In genomic region chr3:188468672-188469071, GRCh38 we compare ENCODE assay signal across 11 cellular contexts.
A peak's percentile ranks its signal among the peaks of the same experiment; 100 is the strongest.
DNase-seq lines count a peak whose midpoint lies in the region; ATAC-seq and TF ChIP-seq lines count a peak whose summit lies in the region.
"Had no signal": no experiment of that assay in that cellular context is flagged by ENCODE, and none has a peak within 500 bp of the region (broad histone marks: within the 10 kb centered on the region; RNA-seq: fewer than 3 reads in every experiment).

No MANE protein-coding gene starts in this region.

- H3K36me3 Mint-ChIP-seq in activated T-cell treated with anti-CD3 and anti-CD28 coated beads, Interleukin-2, amount 50 U/mL, for 24 hours (ENCODE audit: low read depth), result peaks cover 14% of the 10 kb centered on the region

- no peaks in the 10 kb centered on the region for H3K27me3 Mint-ChIP-seq in activated T-cell treated with anti-CD3 and anti-CD28 coated beads, Interleukin-2, amount 50 U/mL, for 24 hours
- H3K27me3 Mint-ChIP-seq: T-cell had no signal

- no peaks in the 10 kb centered on the region for H3K9me3 ChIP-seq in esophagus muscularis mucosa
- H3K9me3 ChIP-seq in osteoblast (ENCODE audit: low read depth, low read length), result no peaks in the 10 kb centered on the region
- H3K9me3 ChIP-seq: neutrophil had no signal

- H3K4me1 ChIP-seq in esophagus muscularis mucosa (peaks cover 22 to 99% (median 78%) of the 10 kb centered on the region in 4 donors), osteoblast (ENCODE audit: insufficient read depth, low read length) (peaks cover 34% of the 10 kb centered on the region)

- intact Hi-C loops in esophagus muscularis mucosa (cut with DNase I), result no loop called here

- H3K27me3 ChIP-seq in esophagus muscularis mucosa (no peaks in the 10 kb centered on the region), osteoblast (ENCODE audit: insufficient read depth, low read length) (no peaks in the 10 kb centered on the region)
- H3K27me3 ChIP-seq: neutrophil had no signal

- H3K27ac ChIP-seq in esophagus muscularis mucosa (replicated peaks in 1 of 4), result peak overlapping the region; percentile 46 to 71 (median 55)
- peak overlapping the region; percentile 63 for H3K27ac ChIP-seq in osteoblast (ENCODE audit: low read depth, low read length)
- H3K27ac ChIP-seq: neutrophil had no signal

- peak overlapping the region; percentile 42 for H3K4me2 ChIP-seq in osteoblast (ENCODE audit: insufficient read depth, low read length)

- H3K79me2 ChIP-seq in osteoblast (ENCODE audit: insufficient read depth, low read length), result peaks cover 46% of the 10 kb centered on the region

- ATAC-seq in GM21619 (IDR thresholded peaks at IDR 0.05; ENCODE audit: unreplicated experiment) (no peak), HG02884 (IDR thresholded peaks at IDR 0.05; ENCODE audit: unreplicated experiment) (no peak)
- ATAC-seq: T-cell had no signal

- TF ChIP-seq CTCF in AG09319 (IDR thresholded peaks at IDR 0.05; ENCODE audit: low read depth, low read length) (no peak), esophagus muscularis mucosa (IDR thresholded peaks at IDR 0.05) (no peak), osteoblast (IDR thresholded peaks at IDR 0.05; ENCODE audit: extremely low read depth, low read depth, low read length) (no peak)

- DNase-seq in AG09319 (ENCODE audit: extremely low read depth, low read depth) (peak; percentile 5), NCI-H345 (lab: John Stamatoyannopoulos, UW) (peak; percentile 68), esophagus muscularis mucosa (ENCODE audit: extremely low spot score) (no peak), osteoblast (ENCODE audit: insufficient read length, low spot score, missing footprints) (no peak)
- DNase-seq in activated naive CD4-positive, alpha-beta T cell treated with Interleukin-2 at 50 U/mL for 16 hours, result no peak
- no peak for DNase-seq in activated T-cell treated with anti-CD3 and anti-CD28 coated beads, Interleukin-2, amount 50 U/mL, for 24 hours
- DNase-seq: activated effector memory CD4-positive, alpha-beta T cell treated with Interleukin-2 at 50 U/mL for 16 hours; T-cell had no signal

- H2AFZ ChIP-seq in osteoblast (ENCODE audit: low read length), result no peak overlapping the region

- WGBS in esophagus muscularis mucosa, result 46% methylated on average over 3 of the region's 3 CpGs

- H3K4me3 ChIP-seq in esophagus muscularis mucosa (no peak overlapping the region), osteoblast (ENCODE audit: insufficient read depth, low read length) (peak overlapping the region; percentile 5)

- no peak overlapping the region for H3K27ac Mint-ChIP-seq in activated T-cell treated with anti-CD3 and anti-CD28 coated beads, Interleukin-2, amount 50 U/mL, for 24 hours
- H3K27ac Mint-ChIP-seq: T-cell had no signal

- H3K36me3 ChIP-seq in esophagus muscularis mucosa (no peaks in the 10 kb centered on the region), osteoblast (ENCODE audit: insufficient read depth, low read length) (no peaks in the 10 kb centered on the region)
- H3K36me3 ChIP-seq: neutrophil had no signal

- peaks cover under 1% of the 10 kb centered on the region for H4K20me1 ChIP-seq in osteoblast (ENCODE audit: insufficient read depth, low read length)

- H3K4me1 Mint-ChIP-seq in activated T-cell treated with anti-CD3 and anti-CD28 coated beads, Interleukin-2, amount 50 U/mL, for 24 hours (ENCODE audit: low read depth), result no peaks in the 10 kb centered on the region

- peaks cover 9% of the 10 kb centered on the region for H3K9me3 Mint-ChIP-seq in activated T-cell treated with anti-CD3 and anti-CD28 coated beads, Interleukin-2, amount 50 U/mL, for 24 hours
- H3K9me3 Mint-ChIP-seq: T-cell had no signal

- no peak for TF ChIP-seq EP300 in esophagus muscularis mucosa (IDR thresholded peaks at IDR 0.05)

- H3K4me3 Mint-ChIP-seq in activated T-cell treated with anti-CD3 and anti-CD28 coated beads, Interleukin-2, amount 50 U/mL, for 24 hours, result no peak overlapping the region
- H3K4me3 Mint-ChIP-seq: T-cell had no signal

- TF ChIP-seq POLR2A in esophagus muscularis mucosa (IDR thresholded peaks at IDR 0.05; ENCODE audit: low read depth), result no peak

Comparison
In these comparisons a context has a peak if more than half of its experiments do, and no peak if none do; other contexts are left out.
1. DNase-seq: peak in AG09319 (single experiment) and NCI-H345 (single experiment); none in esophagus muscularis mucosa (single experiment), osteoblast (single experiment), activated naive CD4-positive, alpha-beta T cell treated with Interleukin-2 at 50 U/mL for 16 hours (single experiment) and activated T-cell treated with anti-CD3 and anti-CD28 coated beads, Interleukin-2, amount 50 U/mL, for 24 hours (single experiment).